13 cellular contexts compared by ENCODE assay signal in the genomic region with DNA sequence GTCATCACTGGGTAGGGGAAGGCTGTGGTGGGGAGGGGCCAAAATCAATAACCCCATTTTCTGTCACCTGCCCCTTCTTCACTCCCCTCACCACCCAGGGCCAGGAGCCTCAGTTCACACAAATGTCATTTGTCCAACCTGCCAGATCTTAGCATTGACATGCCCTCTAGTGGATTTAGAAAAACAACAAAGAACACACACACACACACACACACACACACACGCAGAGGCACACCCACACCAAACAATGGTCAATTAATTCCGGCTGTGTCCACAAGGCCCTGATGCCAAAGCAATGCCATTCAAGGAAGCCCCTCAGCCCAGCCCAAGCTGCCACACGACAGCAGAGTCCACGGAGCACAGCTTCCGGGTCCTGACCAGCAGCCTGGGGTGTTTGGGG.
"Had no signal": no experiment of that assay in that cellular context is flagged by ENCODE, and none has a peak within 500 bp of the region (broad histone marks: within the 10 kb centered on the region; RNA-seq: fewer than 3 reads in every experiment).

No MANE protein-coding gene starts in this region.

- H3K4me3 ChIP-seq: ascending aorta, colonic mucosa, lower lobe of right lung, spleen, thoracic aorta had no signal

- DNase-seq: activated CD4-positive, alpha-beta T cell treated with anti-CD3 and anti-CD28 coated beads, Interleukin-2, amount 50 U/mL, for 4 hours; activated effector memory CD4-positive, alpha-beta T cell treated with anti-CD3 and anti-CD28 coated beads, Interleukin-2, amount 50 U/mL, for 16 hours; activated naive CD4-positive, alpha-beta T cell treated with anti-CD3 and anti-CD28 coated beads, Interleukin-2, amount 50 U/mL, for 16 hours; activated T-cell treated with anti-CD3 and anti-CD28 coated beads, Interleukin-2, amount 50 U/mL, for 72 hours; colonic mucosa; hypothalamus; lower lobe of right lung; occipital lobe; posterior cingulate gyrus; spleen; stimulated activated naive B cell treated with anti-CD40 and anti-IgM and Interleukin-4, amounts not matched to agents 10 μg/mL and 1 μg/mL and 100 μg/mL, for 72 hours had no signal

- H3K9me3 ChIP-seq: ascending aorta, colonic mucosa, lower lobe of right lung, spleen, thoracic aorta had no signal

- H3K4me1 ChIP-seq: ascending aorta, colonic mucosa, lower lobe of right lung, spleen had no signal

- H3K36me3 ChIP-seq: ascending aorta, colonic mucosa, lower lobe of right lung, spleen, thoracic aorta had no signal

- H3K27ac ChIP-seq: ascending aorta, colonic mucosa, lower lobe of right lung, spleen, thoracic aorta had no signal

- H3K27me3 ChIP-seq: ascending aorta, colonic mucosa had no signal
